13 cellular contexts compared by ENCODE assay signal in the genomic region with DNA sequence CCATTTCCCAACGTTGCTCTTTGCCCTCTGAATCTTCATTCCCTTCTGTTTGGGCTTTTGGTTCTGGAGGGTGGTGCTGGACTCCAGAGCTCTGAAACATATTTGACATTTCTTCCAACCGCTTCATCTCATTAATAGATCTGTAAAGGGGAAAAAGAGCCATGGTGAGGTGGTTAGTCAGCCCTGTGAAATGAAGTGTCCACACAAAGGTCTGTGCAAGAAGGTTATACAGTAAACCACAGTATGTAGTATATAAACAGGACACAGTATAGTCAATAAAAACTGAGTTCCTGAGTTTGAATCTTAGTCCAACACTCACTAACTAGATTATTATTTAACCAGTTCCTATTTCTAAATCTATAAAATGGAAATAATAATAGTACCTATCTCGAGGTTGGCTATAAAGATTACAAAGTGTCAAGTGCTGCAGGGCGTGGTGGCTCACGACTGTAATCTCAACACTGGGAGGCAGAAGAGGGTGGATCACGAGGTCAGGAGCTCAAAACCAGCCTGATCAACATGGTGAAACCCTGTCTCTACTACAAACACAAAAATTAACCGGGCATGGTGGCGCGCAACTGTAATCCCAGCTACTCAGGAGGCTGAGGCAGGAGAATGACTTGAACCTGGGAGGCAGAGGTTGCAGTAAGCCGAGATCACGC.
DNase-seq lines count a peak whose midpoint lies in the region; ATAC-seq, FAIRE-seq and TF ChIP-seq lines count a peak whose summit lies in the region.
"Had no signal": no experiment of that assay in that cellular context is flagged by ENCODE, and none has a peak within 500 bp of the region (broad histone marks: within the 10 kb centered on the region; RNA-seq: fewer than 3 reads in every experiment).

No MANE protein-coding gene starts in this region.

- peaks cover 29% of the 10 kb centered on the region for H3K36me3 Mint-ChIP-seq in memory B cell

- peaks cover 23% of the 10 kb centered on the region for H3K4me1 Mint-ChIP-seq in memory B cell

- H3K27me3 ChIP-seq in tibial artery, result no peaks in the 10 kb centered on the region

- in situ Hi-C loops in astrocyte of the spinal cord (cut with HindIII; ENCODE audit: low sequenced_read_pairs), result no loop called here
- in situ Hi-C loops in GM13976 (cut with MboI; ENCODE audit: low sequenced_read_pairs, unreplicated experiment), result no loop called here

- H3K27me3 Mint-ChIP-seq in memory B cell, result no peaks in the 10 kb centered on the region

- peaks cover 0 to 21% (median 4%) of the 10 kb centered on the region in 4 donors for H3K4me1 ChIP-seq in tibial artery

- no peak for TF ChIP-seq CTCF in astrocyte of the spinal cord (IDR thresholded peaks at IDR 0.05; ENCODE audit: low read depth, low read length)
- no peak for TF ChIP-seq CTCF in D721Med (IDR thresholded peaks at IDR 0.05; ENCODE audit: insufficient read depth, missing control alignments)
- TF ChIP-seq CTCF in GM13976 (IDR thresholded peaks at IDR 0.05; ENCODE audit: borderline replicate concordance, control extremely low read depth, extremely low read depth, insufficient read depth, missing control alignments), result no peak
- no peak for TF ChIP-seq CTCF in tibial artery (IDR thresholded peaks at IDR 0.05)

- intact Hi-C loops in tibial artery (cut with DNase I; ENCODE audit: low total_unique reads), result no loop called here

- ATAC-seq in memory B cell (ENCODE audit: low read depth), result no peak
- ATAC-seq in HG02642 (IDR thresholded peaks at IDR 0.05; ENCODE audit: poor library complexity, unreplicated experiment), result no peak

- no peak for FAIRE-seq in D721Med (lab: Jason Lieb, UNC)
- FAIRE-seq: colon had no signal

- H3K4me3 ChIP-seq in astrocyte of the spinal cord (ENCODE audit: low read depth, low read length), result no peak overlapping the region
- no peak overlapping the region for H3K4me3 ChIP-seq in tibial artery

- DNase-seq in AG08396 (ENCODE audit: low spot score) (peak; percentile 66), GM04503 (ENCODE audit: low read depth) (peak; percentile 47), astrocyte of the spinal cord (ENCODE audit: low read depth, low spot score) (peak; percentile 75), memory B cell (ENCODE audit: low spot score in 2 of 2) (no peak), D721Med (ENCODE audit: insufficient read length, low spot score) (no peak), GM13976 (ENCODE audit: low spot score) (no peak), tibial artery (no peak)
- DNase-seq: activated CD4-positive, alpha-beta T cell treated with anti-CD3 and anti-CD28 coated beads for 1 hour; foreskin melanocyte; NCI-H2171 treated with DMSO at 0.1 percent for 48 hours; substantia nigra had no signal

- H3K27ac ChIP-seq in tibial artery, result no peak overlapping the region

- H3K36me3 ChIP-seq in tibial artery, result peaks cover 44 to 49% (median 48%) of the 10 kb centered on the region in 3 donors

- H3K9me3 Mint-ChIP-seq in memory B cell, result no peaks in the 10 kb centered on the region

- peak overlapping the region; percentile 67 for H3K27ac Mint-ChIP-seq in memory B cell

- H3K4me3 Mint-ChIP-seq in memory B cell, result no peak overlapping the region

- no peaks in the 10 kb centered on the region for H3K9me3 ChIP-seq in tibial artery

Comparison
In these comparisons a context has a peak if more than half of its experiments do, and no peak if none do; other contexts are left out.
1. DNase-seq: peak in AG08396 (single experiment), GM04503 (single experiment) and astrocyte of the spinal cord (single experiment); none in memory B cell (0 of 2), D721Med (single experiment), GM13976 (single experiment) and tibial artery (0 of 2).